In the genomic region with DNA sequence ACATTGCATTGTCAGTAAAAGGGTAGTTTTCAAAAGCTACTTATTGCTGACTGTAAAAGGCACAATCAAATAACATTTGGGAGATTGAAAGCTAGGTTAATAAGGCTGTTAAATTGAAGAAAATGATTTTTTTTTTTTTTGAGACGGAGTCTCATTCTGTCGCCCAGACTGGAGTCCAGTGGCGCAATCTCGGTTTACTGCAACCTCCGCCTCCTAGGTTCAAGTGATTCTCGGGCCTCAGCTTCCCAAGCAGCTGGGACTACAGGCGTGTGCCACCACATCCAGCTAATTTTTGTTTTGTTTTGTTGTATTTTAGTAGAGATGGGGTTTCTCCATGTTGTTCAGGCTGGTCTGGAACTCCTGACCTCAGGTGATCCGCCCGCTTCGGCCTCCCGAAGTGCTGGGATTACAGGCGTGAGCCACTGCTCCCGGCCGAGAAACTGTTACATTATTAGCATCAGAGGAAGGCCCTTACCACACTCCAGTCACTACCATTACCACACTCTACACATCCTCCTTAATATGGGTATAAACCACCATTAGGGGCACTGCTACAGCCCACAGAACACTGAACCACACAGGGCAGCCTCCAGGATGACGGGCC, we compare ENCODE assay signal across 8 cellular contexts. TPM values are rescaled to one million over a fixed set of nuclear protein-coding genes. Genes with fewer than 3 reads are reported as not detected.
DNase-seq lines count a peak whose midpoint lies in the region; ATAC-seq and TF ChIP-seq lines count a peak whose summit lies in the region.

No MANE protein-coding gene starts in this region.

- ATAC-seq in GM21390 (IDR thresholded peaks at IDR 0.05; ENCODE audit: unreplicated experiment) = peak; percentile 24

- H3K9me3 Mint-ChIP-seq in CD4-positive, alpha-beta memory T cell = no peaks in the 10 kb centered on the region
- no peaks in the 10 kb centered on the region for H3K9me3 Mint-ChIP-seq in IgD-negative memory B cell

- peaks cover 19% of the 10 kb centered on the region for H3K4me1 ChIP-seq in CD4-positive, alpha-beta memory T cell (ENCODE audit: insufficient read depth, low read length)
- peaks cover 0 to 10% of the 10 kb centered on the region in 2 donors for H3K4me1 ChIP-seq in ascending aorta

- peak overlapping the region; percentile 77 for H3K27ac ChIP-seq in CD4-positive, alpha-beta memory T cell (ENCODE audit: low read depth, low read length)
- H3K27ac ChIP-seq in ascending aorta = peak overlapping the region; percentile 92 to 93
- peak overlapping the region; percentile 89 for H3K27ac ChIP-seq in temporal lobe (ENCODE audit: low read depth, low read length)

- no peaks in the 10 kb centered on the region for H3K27me3 ChIP-seq in CD4-positive, alpha-beta memory T cell (ENCODE audit: insufficient read depth, low read length)
- H3K27me3 ChIP-seq in ascending aorta (no peaks in the 10 kb centered on the region), kidney epithelial cell (ENCODE audit: control insufficient read depth, insufficient read depth, low read length) (no peaks in the 10 kb centered on the region)

- peak overlapping the region; percentile 45 to 92 for H3K4me3 ChIP-seq in CD4-positive, alpha-beta memory T cell (ENCODE audit: low read length in 2 of 2)
- H3K4me3 ChIP-seq in ascending aorta (peak overlapping the region; percentile 67 to 88), kidney epithelial cell (ENCODE audit: low read depth, low read length) (peak overlapping the region; percentile 98)

- H3K4me3 Mint-ChIP-seq in CD4-positive, alpha-beta memory T cell = peak overlapping the region; percentile 96 to 100 (median 99)
- H3K4me3 Mint-ChIP-seq in IgD-negative memory B cell = peak overlapping the region; percentile 96 to 99 (median 98)

- H3K27me3 Mint-ChIP-seq in CD4-positive, alpha-beta memory T cell = no peaks in the 10 kb centered on the region
- H3K27me3 Mint-ChIP-seq in IgD-negative memory B cell = no peaks in the 10 kb centered on the region

- H3K9me3 ChIP-seq in CD4-positive, alpha-beta memory T cell (ENCODE audit: control insufficient read depth in 1 of 2, low read length in 2 of 2) = no peaks in the 10 kb centered on the region
- no peaks in the 10 kb centered on the region for H3K9me3 ChIP-seq in ascending aorta

- intact Hi-C loops in CD4-positive, alpha-beta memory T cell (cut with micrococcal nuclease) = loop anchor here (5.0 to 10.0 kb wide), 2 partner anchors 702 to 1869 kb away; a partner anchor contains a TSS
- intact Hi-C loops in ascending aorta (cut with DNase I) = no loop called here

- peaks cover 4 to 20% of the 10 kb centered on the region in 2 donors for H3K36me3 Mint-ChIP-seq in CD4-positive, alpha-beta memory T cell
- peaks cover 4% of the 10 kb centered on the region for H3K36me3 Mint-ChIP-seq in IgD-negative memory B cell

- no peak for DNase-seq in CD4-positive, alpha-beta memory T cell
- DNase-seq in ascending aorta (ENCODE audit: low spot score in 2 of 2) (no peak), kidney epithelial cell (ENCODE audit: low read depth) (no peak), middle frontal gyrus (ENCODE audit: extremely low spot score, low spot score) (no peak)
- no peak for DNase-seq in stimulated activated CD4-positive, alpha-beta T cell treated with anti-CD3 and anti-CD28 coated beads, Interleukin-15, amount 100 ng/mL, for 24 hours

- CTCF ChIA-PET in CD4-positive, alpha-beta memory T cell (lab: Charles Lee; ENCODE audit: partially characterized antibody) = interaction anchor here (0.7 to 2.2 kb wide), 6 partner anchors 14 to 314 kb away, joined by 3 to 4 read pairs (median 4); a partner anchor contains a TSS

- H3K4me1 Mint-ChIP-seq in CD4-positive, alpha-beta memory T cell = peaks cover 18 to 36% (median 26%) of the 10 kb centered on the region in 4 donors
- H3K4me1 Mint-ChIP-seq in IgD-negative memory B cell = peaks cover 18 to 43% (median 32%) of the 10 kb centered on the region in 3 donors

- no peaks in the 10 kb centered on the region for H3K36me3 ChIP-seq in CD4-positive, alpha-beta memory T cell (ENCODE audit: insufficient read depth, low read length)
- H3K36me3 ChIP-seq in ascending aorta = peaks cover 13 to 26% of the 10 kb centered on the region in 2 donors
- H3K36me3 ChIP-seq in kidney epithelial cell (ENCODE audit: control insufficient read depth, insufficient read depth, low read length) = no peaks in the 10 kb centered on the region

- TF ChIP-seq CTCF in ascending aorta (IDR thresholded peaks at IDR 0.05) (no peak), kidney epithelial cell (IDR thresholded peaks at IDR 0.05; ENCODE audit: insufficient read depth, low read length, poor library complexity, severe bottlenecking) (no peak)

- H3K27ac Mint-ChIP-seq in CD4-positive, alpha-beta memory T cell = peak overlapping the region; percentile 97 to 100 (median 100)
- peak overlapping the region; percentile 97 to 100 (median 98) for H3K27ac Mint-ChIP-seq in IgD-negative memory B cell

- POLR2A ChIA-PET in CD4-positive, alpha-beta memory T cell (lab: Charles Lee; ENCODE audit: partially characterized antibody) = interaction anchor here (0.7 to 3.3 kb wide), 9 partner anchors 9 to 395 kb away, joined by 3 to 30 read pairs (median 4); a partner anchor contains a TSS

RNA-seq across cellular contexts. Expression of a gene that starts 1.0 kb away (rescaled TPM):
- 10 to 100 TPM; 14.3 to 15.2 TPM for total RNA-seq in CD4-positive, alpha-beta memory T cell
- 10 to 100 TPM; 12.9 to 14.1 TPM for polyA plus RNA-seq in CD4-positive, alpha-beta memory T cell
- polyA plus RNA-seq in IgD-negative memory B cell = 15.1 TPM
- total RNA-seq in ascending aorta = 19.9 TPM
- total RNA-seq in kidney epithelial cell = 107 and 126 TPM in 2 replicates
- total RNA-seq in temporal lobe = 319 TPM

RNA-seq across cellular contexts. Expression of a gene that starts 45.7 kb away (rescaled TPM):
- total RNA-seq in CD4-positive, alpha-beta memory T cell = not detected
- not detected for polyA plus RNA-seq in CD4-positive, alpha-beta memory T cell
- not detected for polyA plus RNA-seq in IgD-negative memory B cell
- total RNA-seq in ascending aorta (not detected), kidney epithelial cell (not detected in 2 replicates), temporal lobe (0.74 TPM)
